34 cellular contexts compared by ENCODE assay signal in the genomic region with DNA sequence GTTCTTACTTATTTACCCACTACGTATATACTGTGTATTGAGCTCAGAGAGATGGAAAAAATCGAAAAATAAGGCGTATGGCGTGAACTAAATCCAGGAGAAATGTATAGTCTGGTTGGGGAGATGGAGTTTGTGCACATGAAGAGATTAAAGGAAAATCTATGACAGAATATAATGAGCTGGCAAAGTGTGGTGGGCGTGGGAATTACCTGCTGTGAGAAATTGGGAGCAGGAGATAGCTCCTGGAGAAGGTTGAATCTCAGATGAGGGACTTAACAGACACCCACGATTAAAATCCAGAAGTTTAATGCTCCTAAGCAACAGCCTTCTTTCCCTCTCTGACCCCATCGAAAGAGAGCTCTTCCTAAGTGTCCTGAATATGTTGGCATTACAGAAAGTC.
"Had no signal": no experiment of that assay in that cellular context is flagged by ENCODE, and none has a peak within 500 bp of the region (broad histone marks: within the 10 kb centered on the region; RNA-seq: fewer than 3 reads in every experiment).

No MANE protein-coding gene starts in this region.

- H3K36me3 ChIP-seq: MG63 had no signal

- H3K4me3 ChIP-seq: MG63 had no signal

- H3K9ac ChIP-seq: KMS-11 had no signal

- H3K9me3 ChIP-seq: MG63 had no signal

- H3K27ac ChIP-seq: KMS-11 had no signal

- H3K27me3 ChIP-seq: MG63 had no signal

- DNase-seq: Karpas-422, Kasumi-1, KBM-7, KG1, MG63, MM.1S, MV-4-11, NCI-H1048, NCI-H1092, NCI-H1092 treated with DMSO at 0.1 percent for 48 hours, NCI-H1105, NCI-H1105 treated with DMSO at 0.1 percent for 48 hours, NCI-H1417 treated with DMSO at 0.1 percent for 48 hours, NCI-H1436, NCI-H1436 treated with DMSO at 0.1 percent for 48 hours, NCI-H146, NCI-H1694, NCI-H1694 treated with DMSO at 0.1 percent for 48 hours, NCI-H187, NCI-H187 treated with DMSO at 0.1 percent for 48 hours, NCI-H1930, NCI-H2029, NCI-H2029 treated with DMSO at 0.1 percent for 48 hours, NCI-H2081, NCI-H2081 treated with DMSO at 0.1 percent for 48 hours, NCI-H2107, NCI-H2171, NCI-H2171 treated with DMSO at 0.1 percent for 48 hours, NCI-H2227 treated with DMSO at 0.1 percent for 48 hours, NCI-H226, NCI-H345, NCI-H446, NCI-H446 treated with DMSO at 0.1 percent for 48 hours had no signal
